ENCODE assay signal across 20 cellular contexts in the genomic region with DNA sequence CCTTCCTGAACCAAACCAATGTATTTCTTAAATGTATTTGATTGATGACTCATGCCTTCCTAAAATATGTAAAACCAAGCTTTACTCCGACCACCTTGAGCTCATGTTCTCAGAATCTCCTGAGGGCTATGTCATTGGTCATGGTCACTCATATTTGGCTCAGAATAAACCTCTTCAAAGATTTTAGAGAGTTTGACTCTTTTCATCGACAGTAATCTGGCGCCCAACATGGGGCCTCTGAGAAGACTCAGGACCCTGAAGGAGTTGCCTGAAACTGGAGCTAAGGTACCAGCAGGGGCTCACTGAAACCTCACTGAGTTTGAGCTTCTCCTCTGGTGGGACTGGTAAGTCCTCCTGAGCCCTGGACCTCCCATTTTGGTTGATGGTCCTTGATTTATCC. TPM values are rescaled to one million over a fixed set of nuclear protein-coding genes. Genes with fewer than 3 reads are reported as not detected.
DNase-seq lines count a peak whose midpoint lies in the region; ATAC-seq, FAIRE-seq and TF ChIP-seq lines count a peak whose summit lies in the region.
"Had no signal": no experiment of that assay in that cellular context is flagged by ENCODE, and none has a peak within 500 bp of the region (broad histone marks: within the 10 kb centered on the region; RNA-seq: fewer than 3 reads in every experiment).

No MANE protein-coding gene starts in this region.

- no peak overlapping the region for H3K27ac Mint-ChIP-seq in astrocyte (ENCODE audit: unreplicated experiment)
- no peak overlapping the region for H3K27ac Mint-ChIP-seq in natural killer cell treated with Interleukin-12 subunit alpha and Interleukin-12 subunit beta and Interleukin-15 and Interleukin-18, amount 100 ng/mL, for 72 hours
- H3K27ac Mint-ChIP-seq: activated T-helper 17 cell treated with anti-CD3 and anti-CD28 coated beads, Interleukin-2, amount 50 U/mL, for 72 hours; CD4-positive, alpha-beta T cell; T-helper 17 cell had no signal

- POLR2A ChIA-PET in A549 (lab: Yijun Ruan, JAX), result no interaction called here
- POLR2A ChIA-PET in HCT116 (lab: Charles Lee), result no interaction called here

- TF ChIP-seq EP300 in A549 (IDR thresholded peaks at IDR 0.05), result no peak

- peaks cover 2% of the 10 kb centered on the region for H3K36me3 Mint-ChIP-seq in astrocyte (ENCODE audit: low read depth, unreplicated experiment)
- peaks cover 37% of the 10 kb centered on the region for H3K36me3 Mint-ChIP-seq in natural killer cell treated with Interleukin-12 subunit alpha and Interleukin-12 subunit beta and Interleukin-15 and Interleukin-18, amount 100 ng/mL, for 72 hours

- TF ChIP-seq RAD21 in A549 (conservative IDR thresholded peaks at IDR 0.05 in 1 of 2, IDR thresholded peaks at IDR 0.05 in 1 of 2), result no peak
- no peak for TF ChIP-seq RAD21 in HCT116 (IDR thresholded peaks at IDR 0.05; ENCODE audit: low read depth)

- H3K27ac ChIP-seq in A549 (no peak overlapping the region), HCT116 (ENCODE audit: low read depth, low read length) (no peak overlapping the region), astrocyte (ENCODE audit: low read depth, low read length) (no peak overlapping the region)
- H3K27ac ChIP-seq: dorsolateral prefrontal cortex, SJSA1, thoracic aorta had no signal

- H2AFZ ChIP-seq in HCT116 (ENCODE audit: low read depth, low read length, poor library complexity, severe bottlenecking) (no peak overlapping the region), astrocyte (ENCODE audit: low read depth, low read length) (no peak overlapping the region)

- H3K27me3 ChIP-seq in HCT116 (ENCODE audit: insufficient read depth, low read length), result no peaks in the 10 kb centered on the region
- no peaks in the 10 kb centered on the region for H3K27me3 ChIP-seq in astrocyte (ENCODE audit: insufficient read depth, low read length)
- no peaks in the 10 kb centered on the region for H3K27me3 ChIP-seq in HAP-1 (ENCODE audit: low read depth)
- H3K27me3 ChIP-seq: SJSA1 had no signal

- peaks cover 35% of the 10 kb centered on the region for H3K9me3 Mint-ChIP-seq in astrocyte (ENCODE audit: unreplicated experiment)
- peaks cover 24% of the 10 kb centered on the region for H3K9me3 Mint-ChIP-seq in natural killer cell treated with Interleukin-12 subunit alpha and Interleukin-12 subunit beta and Interleukin-15 and Interleukin-18, amount 100 ng/mL, for 72 hours

- RAD21 ChIA-PET in HCT116 (lab: Charles Lee; ENCODE audit: low non-redundant PET in 1 of 2, low total read pairs in 2 of 2, uncharacterized antibody in 2 of 2, unreplicated experiment in 2 of 2), result no interaction called here

- FAIRE-seq in A549 (lab: Jason Lieb, UNC) (no peak), astrocyte (lab: Jason Lieb, UNC) (no peak)

- no peak overlapping the region for H3K4me3 Mint-ChIP-seq in astrocyte (ENCODE audit: unreplicated experiment)
- no peak overlapping the region for H3K4me3 Mint-ChIP-seq in natural killer cell treated with Interleukin-12 subunit alpha and Interleukin-12 subunit beta and Interleukin-15 and Interleukin-18, amount 100 ng/mL, for 72 hours
- H3K4me3 Mint-ChIP-seq: activated T-helper 17 cell treated with anti-CD3 and anti-CD28 coated beads, Interleukin-2, amount 50 U/mL, for 72 hours; CD4-positive, alpha-beta T cell; T-helper 17 cell had no signal

- no peaks in the 10 kb centered on the region for H4K20me1 ChIP-seq in HCT116 (ENCODE audit: insufficient read depth)
- no peaks in the 10 kb centered on the region for H4K20me1 ChIP-seq in astrocyte (ENCODE audit: insufficient read depth, low read length)

- H3K79me2 ChIP-seq in HCT116 (ENCODE audit: insufficient read depth, low read length), result no peaks in the 10 kb centered on the region
- no peaks in the 10 kb centered on the region for H3K79me2 ChIP-seq in astrocyte (ENCODE audit: insufficient read depth, low read length)

- no peaks in the 10 kb centered on the region for H3K4me1 ChIP-seq in A549
- H3K4me1 ChIP-seq in HCT116 (ENCODE audit: control insufficient read depth in 1 of 2, insufficient read depth in 2 of 2, low read length in 2 of 2), result peaks cover 0 to 9% of the 10 kb centered on the region in 2 experiments; a peak in 1 of 4 replicates
- peaks cover 3% of the 10 kb centered on the region for H3K4me1 ChIP-seq in astrocyte (ENCODE audit: insufficient read depth, low read length)
- H3K4me1 ChIP-seq in HAP-1, result no peaks in the 10 kb centered on the region
- H3K4me1 ChIP-seq: SJSA1 had no signal

- H3K4me3 ChIP-seq in A549 (no peak overlapping the region), HCT116 (replicated peaks in 1 of 2; ENCODE audit: low read depth in 1 of 2, low read length in 2 of 2) (no peak overlapping the region), astrocyte (ENCODE audit: insufficient read depth, low read depth, low read length) (no peak overlapping the region), HAP-1 (no peak overlapping the region)
- H3K4me3 ChIP-seq: dorsolateral prefrontal cortex, SJSA1, thoracic aorta had no signal

- H3K4me2 ChIP-seq in A549 (no peak overlapping the region), HCT116 (ENCODE audit: low read length) (no peak overlapping the region), astrocyte (ENCODE audit: low read length) (no peak overlapping the region)

- H3K4me1 Mint-ChIP-seq in astrocyte (ENCODE audit: low read depth, unreplicated experiment), result no peaks in the 10 kb centered on the region
- H3K4me1 Mint-ChIP-seq in natural killer cell treated with Interleukin-12 subunit alpha and Interleukin-12 subunit beta and Interleukin-15 and Interleukin-18, amount 100 ng/mL, for 72 hours (ENCODE audit: low read depth in 2 of 2), result peaks cover 4 to 5% of the 10 kb centered on the region in 2 donors
- H3K4me1 Mint-ChIP-seq: activated T-helper 17 cell treated with anti-CD3 and anti-CD28 coated beads, Interleukin-2, amount 50 U/mL, for 72 hours had no signal

- CTCF ChIA-PET in A549 (lab: Yijun Ruan, JAX) (interaction anchor here (0.5 to 11.0 kb wide), 2 partner anchors 120 to 266 kb away, joined by 4 to 188 read pairs; no protein-coding TSS in a partner anchor), HCT116 (lab: Charles Lee) (no interaction called here)

- TF ChIP-seq POLR2A in A549 (IDR thresholded peaks at IDR 0.05; ENCODE audit: low read length) (no peak), HCT116 (IDR thresholded peaks at IDR 0.05; ENCODE audit: borderline replicate concordance, extremely low read depth, insufficient read depth, insufficient read length) (no peak)

- H3K9ac ChIP-seq in HCT116 (ENCODE audit: low read length) (no peak overlapping the region), astrocyte (ENCODE audit: low read length) (no peak overlapping the region)

- 28% methylated on average over 3 of the region's 3 CpGs for WGBS in A549 (ENCODE audit: missing lambda C conversion rate)

- H3K9me3 ChIP-seq in A549 (peaks cover 51% of the 10 kb centered on the region), HCT116 (ENCODE audit: control insufficient read depth in 1 of 2, insufficient read depth in 1 of 2, low read depth in 1 of 2, low read length in 2 of 2) (peaks cover 14 to 23% of the 10 kb centered on the region in 2 experiments; a peak in 2 of 4 replicates), astrocyte (ENCODE audit: insufficient read depth, low read depth, low read length) (peaks cover 15% of the 10 kb centered on the region), HAP-1 (peaks cover 19% of the 10 kb centered on the region)

- TF ChIP-seq CTCF in A549 (IDR thresholded peaks at IDR 0.05), result no peak
- no peak for TF ChIP-seq CTCF in HCT116 (IDR thresholded peaks at IDR 0.05 in 2 of 3, conservative IDR thresholded peaks at IDR 0.05 in 1 of 3; ENCODE audit: borderline replicate concordance in 1 of 3, insufficient read depth in 1 of 3, low read depth in 2 of 3, low read length in 2 of 3)
- no peak for TF ChIP-seq CTCF in astrocyte (IDR thresholded peaks at IDR 0.05; ENCODE audit: insufficient read depth, low read depth, low read length)

- intact Hi-C loops in HCT116 (cut with micrococcal nuclease) (loop anchor here (5.0 kb wide), 1 partner anchor 287 kb away; the partner anchor contains the start of gene EFCAB11), posterior vena cava (cut with DNase I) (no loop called here)

- H3K9me2 ChIP-seq in HCT116 (ENCODE audit: insufficient read depth), result no peaks in the 10 kb centered on the region

- ATAC-seq in A549 (no peak), HCT116 (no peak)
- ATAC-seq in natural killer cell treated with Interleukin-12 subunit alpha and Interleukin-12 subunit beta and Interleukin-15 and Interleukin-18, amount 100 ng/mL, for 72 hours, result no peak
- ATAC-seq: activated T-helper 17 cell treated with anti-CD3 and anti-CD28 coated beads, Interleukin-2, amount 50 U/mL, for 72 hours; left lobe of liver; Panc1; T-helper 17 cell had no signal

- peak in 1 of 2 experiments; percentile 35 for DNase-seq in A549 (ENCODE audit: low read depth in 1 of 2, low spot score in 1 of 2)
- DNase-seq in HCT116 (ENCODE audit: low read depth, low spot score), result peak; percentile 7
- peak; percentile 2 for DNase-seq in astrocyte (ENCODE audit: low read depth)
- DNase-seq in foreskin melanocyte, result peak; percentile 11
- no peak for DNase-seq in posterior vena cava (ENCODE audit: low spot score)
- no peak for DNase-seq in COR-L47 (lab: John Stamatoyannopoulos, UW)
- no peak for DNase-seq in HAP-1 (ENCODE audit: low spot score in 2 of 2)
- DNase-seq in natural killer cell treated with Interleukin-12 subunit alpha and Interleukin-12 subunit beta and Interleukin-15 and Interleukin-18, amount 100 ng/mL, for 72 hours (ENCODE audit: low spot score), result no peak
- DNase-seq: CD4-positive, alpha-beta T cell; dorsolateral prefrontal cortex; KBM-7; NCI-H1092 treated with DMSO at 0.1 percent for 48 hours; NCI-H526; nucleus accumbens; T-helper 17 cell had no signal

- no peaks in the 10 kb centered on the region; a peak in 1 of 4 replicates for H3K36me3 ChIP-seq in HCT116 (ENCODE audit: control insufficient read depth in 1 of 2, insufficient read depth in 2 of 2, low read length in 2 of 2)
- H3K36me3 ChIP-seq in astrocyte (ENCODE audit: insufficient read depth, low read length), result no peaks in the 10 kb centered on the region
- H3K36me3 ChIP-seq in HAP-1 (replicated peaks), result no peaks in the 10 kb centered on the region
- H3K36me3 ChIP-seq: SJSA1, thoracic aorta had no signal

- BruUV-seq in HCT116 (replicated peaks; lab: Mats Ljungman, UMichigan), result no TSS peak

- in situ Hi-C loops in HAP-1 (cut with MboI; ENCODE audit: low sequenced_read_pairs), result loop anchor here (10.0 to 25.0 kb wide), 2 partner anchors 274 to 1202 kb away; no protein-coding TSS in a partner anchor

- peaks cover 38% of the 10 kb centered on the region for H3K27me3 Mint-ChIP-seq in astrocyte (ENCODE audit: low read depth, unreplicated experiment)
- H3K27me3 Mint-ChIP-seq in natural killer cell treated with Interleukin-12 subunit alpha and Interleukin-12 subunit beta and Interleukin-15 and Interleukin-18, amount 100 ng/mL, for 72 hours, result peaks cover 14 to 22% of the 10 kb centered on the region in 2 donors

RNA-seq across cellular contexts. Expression of gene PSMC1, which starts 17.2 kb away (rescaled TPM):
- polyA plus RNA-seq in A549 (2011; rRNA removed) (171 and 336 TPM in 2 replicates), A549 (2017; fragmentation: RNase III; extraction: RNeasy Plus Mini Kit Qiagen cat#74134 plus additional on column Dnase treatment) (305 to 350 TPM (median 328 TPM) in 3 replicates)
- polyA plus RNA-seq in A549 (2012; cell fraction: cytosol; rRNA removed), result 94.0 and 114 TPM in 2 replicates
- polyA plus RNA-seq in A549 (2012; cell fraction: nucleus; rRNA removed), result 35.0 and 59.7 TPM in 2 replicates
- 45.1 and 59.6 TPM in 2 replicates for polyA minus RNA-seq in A549 (2011; rRNA and poly(A)+ RNA removed)
- total RNA-seq in HCT116 (2021; ENCODE audit: unreplicated experiment) (132 TPM), astrocyte (93.7 and 112 TPM in 2 replicates), posterior vena cava (10 to 100 TPM; 87.2 to 90.8 TPM)
- 146 and 172 TPM in 2 replicates for polyA plus RNA-seq in HCT116 (2012)
- 100 to 1,000 TPM; 142 to 145 TPM for total RNA-seq in natural killer cell treated with Interleukin-12 subunit alpha and Interleukin-12 subunit beta and Interleukin-15 and Interleukin-18, amount 100 ng/mL, for 72 hours

Comparison
In these comparisons a context has a peak if more than half of its experiments do, and no peak if none do; other contexts are left out.
1. DNase-seq: peak in HCT116 (single experiment), astrocyte (single experiment) and foreskin melanocyte (single experiment); none in posterior vena cava (single experiment), COR-L47 (single experiment), HAP-1 (0 of 2) and natural killer cell treated with Interleukin-12 subunit alpha and Interleukin-12 subunit beta and Interleukin-15 and Interleukin-18, amount 100 ng/mL, for 72 hours (single experiment).